12 cellular contexts compared by ENCODE assay signal in the genomic region with DNA sequence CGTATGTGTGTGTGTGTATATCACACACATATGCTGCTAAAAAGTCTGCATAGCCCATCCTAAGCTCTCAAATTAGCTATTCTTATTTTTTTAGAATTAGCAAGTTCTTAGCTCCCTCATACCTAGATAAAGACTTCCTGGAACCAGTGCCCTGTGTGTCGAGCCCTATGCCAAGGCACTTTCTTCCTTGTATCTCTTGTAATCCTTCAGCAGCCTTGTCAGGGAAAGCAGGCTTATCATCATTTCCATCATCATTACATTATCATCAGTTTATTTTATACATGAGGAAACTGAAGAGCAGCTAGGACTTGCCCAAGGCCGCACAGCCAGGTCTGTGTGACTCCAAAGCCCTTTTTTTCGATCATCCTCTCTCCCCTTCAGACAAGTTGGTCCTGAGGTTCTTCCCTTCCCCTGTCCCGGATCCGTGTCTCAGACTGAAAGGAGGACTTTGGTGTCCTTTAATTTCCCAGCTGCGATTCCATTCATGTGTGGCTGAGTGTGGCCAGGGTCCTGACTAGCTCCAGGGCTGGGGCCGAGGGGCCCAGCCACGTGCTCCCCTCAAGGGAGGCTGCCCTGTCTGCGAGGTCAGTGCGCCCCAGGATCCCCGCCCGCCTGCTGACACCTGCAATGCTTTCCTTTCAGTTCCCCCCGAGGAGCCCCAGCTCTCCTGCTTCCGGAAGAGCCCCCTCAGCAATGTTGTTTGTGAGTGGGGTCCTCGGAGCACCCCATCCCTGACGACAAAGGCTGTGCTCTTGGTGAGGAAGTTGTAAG. TPM values are rescaled to one million over a fixed set of nuclear protein-coding genes. Genes with fewer than 3 reads are reported as not detected.
A peak's percentile ranks its signal among the peaks of the same experiment; 100 is the strongest.
DNase-seq lines count a peak whose midpoint lies in the region; ATAC-seq and TF ChIP-seq lines count a peak whose summit lies in the region.
"Had no signal": no experiment of that assay in that cellular context is flagged by ENCODE, and none has a peak within 500 bp of the region (broad histone marks: within the 10 kb centered on the region; RNA-seq: fewer than 3 reads in every experiment).

No MANE protein-coding gene starts in this region.

- no peak for TF ChIP-seq CTCF in H9 (conservative IDR thresholded peaks at IDR 0.05)
- no peak for TF ChIP-seq CTCF in VCaP (conservative IDR thresholded peaks at IDR 0.05)
- TF ChIP-seq CTCF in testis (IDR thresholded peaks at IDR 0.05), result no peak

- H2AK5ac ChIP-seq in H9 (ENCODE audit: insufficient read length, low read length), result no peak overlapping the region

- H4K8ac ChIP-seq in H9 (replicated peaks; ENCODE audit: insufficient read length, low read depth, low read length), result no peak overlapping the region

- no peaks in the 10 kb centered on the region for H3K9me3 ChIP-seq in H9 (ENCODE audit: control insufficient read depth, low read depth, low read length)
- no peaks in the 10 kb centered on the region for H3K9me3 ChIP-seq in iPS-20b (ENCODE audit: insufficient read depth, low read depth, low read length)
- H3K9me3 ChIP-seq in skeletal muscle tissue (ENCODE audit: control insufficient read depth in 3 of 3, low read length in 3 of 3), result no peaks in the 10 kb centered on the region
- no peaks in the 10 kb centered on the region for H3K9me3 ChIP-seq in testis
- H3K9me3 ChIP-seq in aorta (ENCODE audit: control insufficient read depth, low read length), result no peaks in the 10 kb centered on the region
- H3K9me3 ChIP-seq: lower lobe of right lung had no signal

- H2BK20ac ChIP-seq in H9 (ENCODE audit: low read depth, low read length, poor library complexity, severe bottlenecking), result no peak overlapping the region

- peak overlapping the region; percentile 33; the same call in 1 of the 2 replicates for H3K4me3 ChIP-seq in iPS-20b (ENCODE audit: low read length)
- no peak overlapping the region for H3K4me3 ChIP-seq in skeletal muscle tissue (ENCODE audit: low read length in 3 of 3)
- H3K4me3 ChIP-seq in testis, result no peak overlapping the region
- H3K4me3 ChIP-seq in aorta (ENCODE audit: low read length in 2 of 2), result no peak overlapping the region
- H3K4me3 ChIP-seq: lower lobe of right lung, SK-N-MC had no signal

- H3K4me2 ChIP-seq in H9 (ENCODE audit: insufficient read depth, insufficient read length, low read length), result no peak overlapping the region

- H3K9me3 Mint-ChIP-seq in H9, result no peaks in the 10 kb centered on the region
- H3K9me3 Mint-ChIP-seq: activated B cell treated with CpG ODN at 0.5 μM for 24 hours; CD8-positive, alpha-beta memory T cell had no signal

- no peaks in the 10 kb centered on the region; a peak in 1 of 7 replicates for H3K36me3 Mint-ChIP-seq in H9 (ENCODE audit: insufficient read depth in 1 of 3, low read depth in 3 of 3)

- H4K91ac ChIP-seq in H9 (ENCODE audit: insufficient read length, low read depth, low read length), result no peak overlapping the region

- peaks cover 1% of the 10 kb centered on the region; the same call in 1 of the 2 replicates for H3K27me3 Mint-ChIP-seq in H9 (ENCODE audit: low read depth)
- H3K27me3 Mint-ChIP-seq: activated B cell treated with CpG ODN at 0.5 μM for 24 hours; CD8-positive, alpha-beta memory T cell had no signal

- no peak overlapping the region for H3K23ac ChIP-seq in H9 (ENCODE audit: insufficient read length, low read depth, low read length)

- H3K4me1 ChIP-seq in H9 (ENCODE audit: insufficient read depth, low read length), result no peaks in the 10 kb centered on the region; the same call in 1 of the 2 replicates
- H3K4me1 ChIP-seq in iPS-20b (ENCODE audit: insufficient read depth, low read length), result peaks cover 10% of the 10 kb centered on the region; the same call in 1 of the 2 replicates
- peaks cover 46 to 57% (median 53%) of the 10 kb centered on the region in 3 donors for H3K4me1 ChIP-seq in skeletal muscle tissue (ENCODE audit: control insufficient read depth in 3 of 3, insufficient read depth in 3 of 3, low read length in 3 of 3)
- H3K4me1 ChIP-seq in testis, result peaks cover 33% of the 10 kb centered on the region
- H3K4me1 ChIP-seq in aorta (ENCODE audit: control insufficient read depth in 1 of 2, insufficient read depth in 2 of 2, low read length in 2 of 2), result no peaks in the 10 kb centered on the region

- H3K36me3 ChIP-seq in iPS-20b (ENCODE audit: insufficient read depth, low read depth, low read length), result no peaks in the 10 kb centered on the region
- peaks cover 16 to 20% (median 16%) of the 10 kb centered on the region in 3 donors for H3K36me3 ChIP-seq in skeletal muscle tissue (ENCODE audit: control insufficient read depth in 3 of 3, insufficient read depth in 3 of 3, low read length in 3 of 3)
- no peaks in the 10 kb centered on the region for H3K36me3 ChIP-seq in testis (ENCODE audit: low read depth, missing control alignments)
- H3K36me3 ChIP-seq in aorta (ENCODE audit: control insufficient read depth in 1 of 2, insufficient read depth in 2 of 2, low read length in 1 of 2), result no peaks in the 10 kb centered on the region

- peaks cover 37 to 39% of the 10 kb centered on the region in 2 experiments for H3K4me1 Mint-ChIP-seq in H9

- H2AFZ ChIP-seq in H9 (ENCODE audit: low read length), result no peak overlapping the region

- H3K23me2 ChIP-seq in H9 (ENCODE audit: insufficient read length, low read depth, low read length, poor library complexity, severe bottlenecking), result no peaks in the 10 kb centered on the region

- no peak overlapping the region for H3K56ac ChIP-seq in H9 (ENCODE audit: insufficient read length, low read depth, low read length)

- H2BK120ac ChIP-seq in H9 (ENCODE audit: low read depth, low read length, poor library complexity, severe bottlenecking), result no peak overlapping the region

- H3K4me3 Mint-ChIP-seq in H9, result peak overlapping the region in 1 of 2 experiments; percentile 55; a peak in 1 of 5 replicates
- H3K4me3 Mint-ChIP-seq: activated B cell treated with CpG ODN at 0.5 μM for 24 hours; CD8-positive, alpha-beta memory T cell had no signal

- H3K9ac ChIP-seq in H9 (ENCODE audit: extremely low read depth, insufficient read length, low read length) (no peak overlapping the region), iPS-20b (ENCODE audit: low read depth, low read length) (peak overlapping the region; percentile 39; the same call in 1 of the 2 replicates), skeletal muscle tissue (ENCODE audit: low read depth in 1 of 3, low read length in 3 of 3) (peak overlapping the region in 1 of 3 donors; percentile 61)

- no peaks in the 10 kb centered on the region for H3K79me1 ChIP-seq in H9 (ENCODE audit: insufficient read depth, low read depth, low read length, poor library complexity, severe bottlenecking)

- H4K20me1 ChIP-seq in H9 (ENCODE audit: control insufficient read depth, insufficient read depth, insufficient read length), result no peaks in the 10 kb centered on the region

- H4K5ac ChIP-seq in H9 (ENCODE audit: insufficient read length, low read depth, low read length), result no peak overlapping the region

- H3K27ac ChIP-seq in H9 (ENCODE audit: insufficient read length, low read depth, low read length), result no peak overlapping the region
- H3K27ac ChIP-seq in VCaP, result peak overlapping the region; percentile 84
- H3K27ac ChIP-seq in iPS-20b (ENCODE audit: low read length), result no peak overlapping the region
- peak overlapping the region; percentile 25 for H3K27ac ChIP-seq in skeletal muscle tissue (ENCODE audit: low read depth, low read length)
- peak overlapping the region in 1 of 2 donors; percentile 32 for H3K27ac ChIP-seq in testis
- no peak overlapping the region for H3K27ac ChIP-seq in aorta (ENCODE audit: low read depth in 1 of 2, low read length in 2 of 2)
- H3K27ac ChIP-seq: lower lobe of right lung, SK-N-MC had no signal

- no peak overlapping the region for H2BK12ac ChIP-seq in H9 (ENCODE audit: insufficient read length, low read depth, low read length)

- no peak for TF ChIP-seq POLR2A in testis (IDR thresholded peaks at IDR 0.05)

- DNase-seq in H9 (no peak), testis (no peak), EL (no peak), aorta (no peak)
- DNase-seq: activated B cell treated with CpG ODN at 0.5 μM for 24 hours; CD8-positive, alpha-beta memory T cell; lower lobe of right lung; stimulated activated CD4-positive, alpha-beta T cell treated with anti-CD3 and anti-CD28 coated beads, Interleukin-1b, Interleukin-23, amount 100 ng/mL, for 48 hours had no signal

- no CpG with 5 or more reads among the region's 17 CpGs for WGBS in H9 (ENCODE audit: extremely low coverage, insufficient read length, low lambda C conversion rate)
- 73 to 78% methylated on average over 17 of the region's 17 CpGs for WGBS in testis, 2 donors
- 83 to 86% methylated on average over 17 of the region's 17 CpGs for WGBS in aorta, 2 donors

- no peak overlapping the region for H2BK15ac ChIP-seq in H9 (ENCODE audit: low read depth, low read length)

- peak overlapping the region in 2 of 3 experiments; percentile 8 to 38; a peak in 2 of 7 replicates for H3K27ac Mint-ChIP-seq in H9
- H3K27ac Mint-ChIP-seq: activated B cell treated with CpG ODN at 0.5 μM for 24 hours had no signal

- H3K27me3 ChIP-seq in H9 (ENCODE audit: insufficient read depth, low read length) (no peaks in the 10 kb centered on the region), iPS-20b (ENCODE audit: insufficient read depth, low read length) (0 out of 2 replicates have a peak, but pooled peaks cover 6% of the 10 kb centered on the region), skeletal muscle tissue (ENCODE audit: control insufficient read depth in 3 of 3, insufficient read depth in 3 of 3, low read length in 3 of 3) (no peaks in the 10 kb centered on the region), testis (no peaks in the 10 kb centered on the region), aorta (ENCODE audit: control insufficient read depth in 1 of 2, insufficient read depth in 2 of 2, low read length in 1 of 2) (no peaks in the 10 kb centered on the region)

- intact Hi-C loops in testis (cut with DNase I; ENCODE audit: low total_unique reads) (no loop called here), aorta (cut with DNase I) (no loop called here)

- no peak overlapping the region for H2BK5ac ChIP-seq in H9 (ENCODE audit: insufficient read length, low read length)

- no peak overlapping the region for H3T11ph ChIP-seq in H9 (ENCODE audit: low read length)

- H3K79me2 ChIP-seq in H9 (ENCODE audit: insufficient read depth, low read length), result no peaks in the 10 kb centered on the region

- ATAC-seq in aorta (ENCODE audit: low FRiP score), result no peak
- ATAC-seq: lower lobe of right lung had no signal

- no peak overlapping the region for H3K18ac ChIP-seq in H9 (ENCODE audit: insufficient read length, low read depth, low read length)

- no peak overlapping the region for H3K4ac ChIP-seq in H9 (ENCODE audit: low read depth, low read length)

- peak overlapping the region; percentile 48; the same call in 1 of the 2 replicates for H3K14ac ChIP-seq in H9 (ENCODE audit: insufficient read depth, low read length)

RNA-seq across cellular contexts. Expression of a gene that starts 24.9 kb away (rescaled TPM):
- total RNA-seq in H9 (2021), result 1.7 and 2.8 TPM in 2 replicates
- total RNA-seq in skeletal muscle tissue, result 5.2 TPM
- total RNA-seq in testis, result 10 to 100 TPM; 25.0 to 29.7 TPM
- 8.5 TPM for polyA plus RNA-seq in testis (ENCODE audit: insufficient read depth, low read depth, low replicate concordance)
- 10 to 100 TPM; 16.5 to 18.2 TPM for total RNA-seq in aorta
- polyA plus RNA-seq in aorta, result 1 to 10 TPM; 3.6 to 6.6 TPM

Comparison
In these comparisons a context has a peak if more than half of its experiments do, and no peak if none do; other contexts are left out.
1. H3K27ac ChIP-seq: peak in VCaP (single experiment) and skeletal muscle tissue (single experiment); none in H9 (single experiment), iPS-20b (single experiment) and aorta (0 of 2).